Comparison of ENCODE assay signal across 31 cellular contexts in genomic region chr5:93653716-93654115, GRCh38.
"Had no signal": no experiment of that assay in that cellular context is flagged by ENCODE, and none has a peak within 500 bp of the region (broad histone marks: within the 10 kb centered on the region; RNA-seq: fewer than 3 reads in every experiment).

No MANE protein-coding gene starts in this region.

- H3K4me1 ChIP-seq: Peyer's patch had no signal

- H3K27me3 ChIP-seq: cardiac muscle cell, Peyer's patch had no signal

- ATAC-seq: activated CD8-positive, alpha-beta memory T cell treated with anti-CD3 and anti-CD28 coated beads, Interleukin-2, amount 10 ng/mL, durations not matched to agents 7 days and 5 days; activated T-helper 17 cell treated with anti-CD3 and anti-CD28 coated beads, Interleukin-2, amount 50 U/mL, for 72 hours; Right ventricle myocardium inferior had no signal

- H3K9ac ChIP-seq: KMS-11 had no signal

- H3K36me3 ChIP-seq: cardiac muscle cell, Peyer's patch, WERI-Rb-1 had no signal

- DNase-seq: activated CD4-positive, alpha-beta memory T cell treated with anti-CD3 and anti-CD28 coated beads, Interleukin-2, amount 10 ng/mL, durations not matched to agents 7 days and 5 days; activated CD4-positive, alpha-beta T cell treated with anti-CD3 and anti-CD28 coated beads for 1 hour; activated CD4-positive, alpha-beta T cell treated with anti-CD3 and anti-CD28 coated beads for 48 hours; activated CD4-positive, CD25-positive, alpha-beta regulatory T cell; activated CD8-positive, alpha-beta memory T cell treated with anti-CD3 and anti-CD28 coated beads for 24 hours; activated CD8-positive, alpha-beta memory T cell treated with anti-CD3 and anti-CD28 coated beads, Interleukin-2, amount 10 ng/mL, durations not matched to agents 7 days and 5 days; activated CD8-positive, alpha-beta memory T cell treated with anti-CD3 and anti-CD28 coated beads, Interleukin-2, amount 50 U/mL, for 48 hours; activated effector memory CD4-positive, alpha-beta T cell treated with anti-CD3 and anti-CD28 coated beads, Interleukin-2, amount 50 U/mL, for 16 hours; activated naive CD4-positive, alpha-beta T cell; activated naive CD4-positive, alpha-beta T cell treated with anti-CD3 and anti-CD28 coated beads, Interleukin-2, amount 50 U/mL, for 16 hours; activated naive CD8-positive, alpha-beta T cell treated with anti-CD3 and anti-CD28 coated beads for 36 hours; activated T-cell treated with anti-CD3 and anti-CD28 coated beads, Interleukin-2, amount 50 U/mL, for 48 hours; amniotic stem cell; aorta; NCI-H1105; NCI-H1417 treated with DMSO at 0.1 percent for 48 hours; NCI-H187 treated with DMSO at 0.1 percent for 48 hours; NCI-H2081 treated with DMSO at 0.1 percent for 48 hours; NCI-H226; NCI-H524 treated with DMSO at 0.1 percent for 48 hours; Peyer's patch; SW 1271; T-helper 1 cell; T-helper 2 cell; T-helper 9 cell; WERI-Rb-1 had no signal

- H3K9me3 ChIP-seq: Peyer's patch had no signal

- H3K4me3 ChIP-seq: cardiac muscle cell, Peyer's patch had no signal

- H3K27ac ChIP-seq: cardiac muscle cell, KMS-11, Peyer's patch, RWPE1, WERI-Rb-1 had no signal

- H3K4me2 ChIP-seq: KMS-11 had no signal
